In genomic region chr10:128005858-128006257, GRCh38 we compare ENCODE assay signal across 22 cellular contexts.
"Had no signal": no experiment of that assay in that cellular context is flagged by ENCODE, and none has a peak within 500 bp of the region (broad histone marks: within the 10 kb centered on the region; RNA-seq: fewer than 3 reads in every experiment).

No MANE protein-coding gene starts in this region.

- H3K36me3 Mint-ChIP-seq: memory B cell; naive thymus-derived CD4-positive, alpha-beta T cell; natural killer cell treated with Interleukin-12 subunit alpha and Interleukin-12 subunit beta and Interleukin-15 and Interleukin-18, amount 100 ng/mL, for 72 hours; stimulated activated memory B cell treated with anti-CD40 and anti-IgM and Interleukin-4, amounts not matched to agents 10 μg/mL and 1 μg/mL and 100 μg/mL, for 72 hours; type B pancreatic cell had no signal

- H3K9me3 Mint-ChIP-seq: memory B cell; naive thymus-derived CD4-positive, alpha-beta T cell; natural killer cell treated with Interleukin-12 subunit alpha and Interleukin-12 subunit beta and Interleukin-15 and Interleukin-18, amount 100 ng/mL, for 72 hours; stimulated activated memory B cell treated with anti-CD40 and anti-IgM and Interleukin-4, amounts not matched to agents 10 μg/mL and 1 μg/mL and 100 μg/mL, for 72 hours; stimulated activated naive CD8-positive, alpha-beta T cell treated with anti-CD3 and anti-CD28 coated beads, Interleukin-15, amount 100 ng/mL, for 72 hours; type B pancreatic cell had no signal

- H3K36me3 ChIP-seq: heart right ventricle, ovary, right atrium auricular region, tibial nerve had no signal

- DNase-seq: heart right ventricle; midbrain; mucosa of descending colon; naive thymus-derived CD4-positive, alpha-beta T cell; stimulated activated CD4-positive, alpha-beta T cell treated with anti-CD3 and anti-CD28 coated beads, Interleukin-1b, Interleukin-23, amount 100 ng/mL, for 48 hours; stimulated activated CD4-positive, alpha-beta T cell treated with anti-CD3 and anti-CD28 coated beads, Interleukin-2, amount 100 ng/mL, for 48 hours; stimulated activated CD4-positive, alpha-beta T cell treated with anti-CD3 and anti-CD28 coated beads, Interleukin-4, amount 100 ng/mL, for 4 hours; stimulated activated CD8-positive, alpha-beta memory T cell treated with anti-CD3 and anti-CD28 coated beads, Interleukin-4, amount 100 ng/mL, for 48 hours; stimulated activated naive CD4-positive, alpha-beta T cell treated with Interleukin-2 at 50 U/mL for 16 hours; stimulated activated naive CD8-positive, alpha-beta T cell treated with anti-CD3 and anti-CD28 coated beads, Interleukin-15, amount 100 ng/mL, for 72 hours; substantia nigra had no signal

- H3K27ac ChIP-seq: hepatocyte, ovary, right atrium auricular region had no signal

- ATAC-seq: heart right ventricle; left lobe of liver; mucosa of descending colon; naive thymus-derived CD4-positive, alpha-beta T cell; natural killer cell treated with Interleukin-12 subunit alpha and Interleukin-12 subunit beta and Interleukin-15 and Interleukin-18, amount 100 ng/mL, for 72 hours; stimulated activated memory B cell treated with anti-CD40 and anti-IgM and Interleukin-4, amounts not matched to agents 10 μg/mL and 1 μg/mL and 100 μg/mL, for 72 hours; stimulated activated naive CD8-positive, alpha-beta T cell treated with anti-CD3 and anti-CD28 coated beads, Interleukin-15, amount 100 ng/mL, for 72 hours had no signal

- H3K27me3 ChIP-seq: heart right ventricle, hepatocyte, ovary, right atrium auricular region, tibial nerve had no signal

- H3K27ac Mint-ChIP-seq: memory B cell; naive thymus-derived CD4-positive, alpha-beta T cell; progenitor cell of endocrine pancreas; stimulated activated memory B cell treated with anti-CD40 and anti-IgM and Interleukin-4, amounts not matched to agents 10 μg/mL and 1 μg/mL and 100 μg/mL, for 72 hours; stimulated activated naive CD8-positive, alpha-beta T cell treated with anti-CD3 and anti-CD28 coated beads, Interleukin-15, amount 100 ng/mL, for 72 hours; type B pancreatic cell had no signal

- H3K9me3 ChIP-seq: heart right ventricle, mucosa of descending colon, ovary, right atrium auricular region, tibial nerve had no signal

- H3K4me3 Mint-ChIP-seq: memory B cell; naive thymus-derived CD4-positive, alpha-beta T cell; natural killer cell treated with Interleukin-12 subunit alpha and Interleukin-12 subunit beta and Interleukin-15 and Interleukin-18, amount 100 ng/mL, for 72 hours; stimulated activated memory B cell treated with anti-CD40 and anti-IgM and Interleukin-4, amounts not matched to agents 10 μg/mL and 1 μg/mL and 100 μg/mL, for 72 hours; stimulated activated naive CD8-positive, alpha-beta T cell treated with anti-CD3 and anti-CD28 coated beads, Interleukin-15, amount 100 ng/mL, for 72 hours; type B pancreatic cell had no signal

- H3K4me1 Mint-ChIP-seq: memory B cell had no signal

- H3K4me3 ChIP-seq: heart right ventricle, hepatocyte, mucosa of descending colon, ovary, right atrium auricular region, smooth muscle cell, tibial nerve had no signal
